ENCODE assay signal across 11 cellular contexts in the genomic region with DNA sequence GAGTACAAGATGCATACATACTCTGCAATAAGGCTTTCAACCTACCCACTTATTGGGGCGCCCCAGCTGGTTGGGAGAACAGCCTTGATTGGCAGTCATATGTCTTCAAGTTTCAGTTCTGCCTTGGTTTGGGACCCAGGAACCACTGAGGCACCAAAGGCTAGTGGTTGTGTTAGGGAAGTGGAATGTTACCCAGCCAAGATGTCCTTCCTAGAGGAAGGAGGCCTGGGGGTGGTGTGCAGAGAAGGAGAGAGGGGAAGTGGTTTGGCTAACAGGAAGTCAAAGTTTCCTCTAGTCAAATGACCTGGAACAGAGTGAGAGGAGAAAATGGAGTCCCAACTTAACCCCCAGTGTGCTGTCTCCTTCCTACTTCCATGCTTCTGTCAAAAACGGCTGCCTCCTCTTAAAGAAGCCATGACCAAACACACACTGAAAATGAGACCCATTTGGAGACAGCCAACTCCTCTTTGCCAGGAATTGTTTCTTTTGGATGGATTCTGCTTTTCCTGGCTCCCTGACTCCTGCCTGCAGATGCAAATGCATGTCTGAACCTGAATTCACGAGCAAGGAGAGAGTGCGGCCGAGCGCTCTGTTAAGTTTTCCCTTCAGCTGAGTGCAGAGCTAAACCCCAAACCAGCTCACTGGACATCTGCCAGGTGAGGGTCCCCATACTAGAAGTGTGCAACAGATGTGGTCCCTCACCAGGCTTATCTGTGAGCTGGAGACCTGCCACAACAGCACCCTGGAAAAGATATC. TPM values are rescaled to one million over a fixed set of nuclear protein-coding genes. Genes with fewer than 3 reads are reported as not detected.
DNase-seq lines count a peak whose midpoint lies in the region; ATAC-seq, FAIRE-seq and TF ChIP-seq lines count a peak whose summit lies in the region.
"Had no signal": no experiment of that assay in that cellular context is flagged by ENCODE, and none has a peak within 500 bp of the region (broad histone marks: within the 10 kb centered on the region; RNA-seq: fewer than 3 reads in every experiment).

No MANE protein-coding gene starts in this region.

- H2BK15ac ChIP-seq in H1 (ENCODE audit: low read length): no peak overlapping the region

- no peak for TF ChIP-seq EP300 in H1 (IDR thresholded peaks at IDR 0.05; ENCODE audit: borderline replicate concordance in 1 of 2, low read depth in 2 of 2, low read length in 2 of 2)

- H4K20me1 ChIP-seq in Loucy (ENCODE audit: insufficient read depth, low read length, poor library complexity, severe bottlenecking) (no peaks in the 10 kb centered on the region), H1 (replicated peaks in 1 of 2; ENCODE audit: control insufficient read depth in 1 of 2, insufficient read depth in 2 of 2, low read length in 2 of 2) (no peaks in the 10 kb centered on the region)

- H3K23me2 ChIP-seq in H1 (ENCODE audit: low read depth, low read length): no peaks in the 10 kb centered on the region

- TF ChIP-seq POLR2A in H1 (IDR thresholded peaks at IDR 0.05; ENCODE audit: control extremely low read depth in 1 of 2, low read depth in 2 of 2, low read length in 2 of 2) (no peak), prostate gland (IDR thresholded peaks at IDR 0.05) (no peak)

- no peak overlapping the region for H2AK5ac ChIP-seq in H1 (ENCODE audit: low read depth, low read length)

- H3K23ac ChIP-seq in H1 (ENCODE audit: insufficient read length): no peak overlapping the region

- no peak overlapping the region for H3K14ac ChIP-seq in H1 (ENCODE audit: insufficient read length)

- no peak overlapping the region for H3K18ac ChIP-seq in H1 (ENCODE audit: extremely low read depth, low read length)

- no peak overlapping the region for H3K27ac ChIP-seq in H1 (ENCODE audit: low read depth, low read length)
- H3K27ac ChIP-seq in prostate gland: no peak overlapping the region

- WGBS in H1 (ENCODE audit: extremely low coverage in 1 of 2, insufficient coverage in 1 of 2, insufficient read length in 1 of 2, insufficient replicate concordance in 2 of 2, low coverage in 1 of 2, low lambda C conversion rate in 2 of 2, missing lambda C conversion rate in 1 of 2), 2 experiments: 91% methylated on average over 6 of the region's 6 CpGs; no CpG with 5 or more reads in 1 of the 2 experiments
- WGBS in prostate gland: 25% methylated on average over 6 of the region's 6 CpGs

- H3K9me3 ChIP-seq in Loucy (ENCODE audit: insufficient read depth, low read depth, low read length) (no peaks in the 10 kb centered on the region), H1 (ENCODE audit: insufficient read depth in 2 of 2, low read depth in 1 of 2, low read length in 1 of 2) (no peaks in the 10 kb centered on the region), prostate gland (no peaks in the 10 kb centered on the region)

- no peak overlapping the region for H3K4ac ChIP-seq in H1 (replicated peaks; ENCODE audit: insufficient read length, low read depth, low read length)

- intact Hi-C loops in prostate gland (cut with DNase I): no loop called here

- no peak for TF ChIP-seq RAD21 in H1 (IDR thresholded peaks at IDR 0.05 in 1 of 2, conservative IDR thresholded peaks at IDR 0.05 in 1 of 2; ENCODE audit: low read depth in 2 of 2, low read length in 2 of 2)

- peak overlapping the region; percentile 48 for H3K4me3 ChIP-seq in Loucy (ENCODE audit: low read length, poor library complexity, severe bottlenecking)
- no peak overlapping the region for H3K4me3 ChIP-seq in H1 (ENCODE audit: extremely low read depth in 1 of 4, insufficient read depth in 2 of 4, low read depth in 3 of 4, low read length in 4 of 4)
- no peak overlapping the region for H3K4me3 ChIP-seq in prostate gland

- H3F3A ChIP-seq in Loucy (ENCODE audit: low read depth): no peaks in the 10 kb centered on the region

- H3K4me1 ChIP-seq in Loucy (ENCODE audit: insufficient read depth, low read length, poor library complexity, severe bottlenecking) (peaks cover 33% of the 10 kb centered on the region), H1 (replicated peaks in 1 of 4; ENCODE audit: control insufficient read depth in 3 of 4, insufficient read depth in 4 of 4, low read length in 3 of 4) (no peaks in the 10 kb centered on the region), prostate gland (replicated peaks) (no peaks in the 10 kb centered on the region)

- H3K9me2 ChIP-seq in Loucy (replicated peaks; ENCODE audit: low read depth, low read length): no peaks in the 10 kb centered on the region

- H3K36me3 ChIP-seq in Loucy (ENCODE audit: insufficient read depth, low read length) (no peaks in the 10 kb centered on the region), H1 (ENCODE audit: control insufficient read depth in 2 of 4, insufficient read depth in 4 of 4, low read length in 3 of 4) (no peaks in the 10 kb centered on the region), prostate gland (no peaks in the 10 kb centered on the region)

- DNase-seq in H1 (ENCODE audit: low read depth in 1 of 2, low spot score in 2 of 2): no peak
- peak; percentile 41 for DNase-seq in prostate gland (ENCODE audit: low spot score)
- no peak for DNase-seq in glomerular visceral epithelial cell (ENCODE audit: extremely low spot score)
- no peak for DNase-seq in NCI-H1105 treated with DMSO at 0.1 percent for 48 hours (lab: John Stamatoyannopoulos, UW)
- DNase-seq in activated CD4-positive, alpha-beta T cell treated with anti-CD3 and anti-CD28 coated beads, Interleukin-2, amount 50 U/mL, for 1 hour: no peak
- DNase-seq: left colon, NCI-H524 had no signal

- H3K27me3 ChIP-seq in Loucy (ENCODE audit: insufficient read depth, low read length, poor library complexity, severe bottlenecking) (no peaks in the 10 kb centered on the region), H1 (replicated peaks in 1 of 4; ENCODE audit: control insufficient read depth in 3 of 4, extremely low read depth in 1 of 4, insufficient read depth in 3 of 4, low read length in 3 of 4) (no peaks in the 10 kb centered on the region), prostate gland (replicated peaks; ENCODE audit: insufficient read depth) (no peaks in the 10 kb centered on the region)

- H3K79me1 ChIP-seq in H1 (ENCODE audit: low read depth, low read length): no peaks in the 10 kb centered on the region

- TF ChIP-seq CTCF in Loucy (conservative IDR thresholded peaks at IDR 0.05; ENCODE audit: low read length): no peak
- TF ChIP-seq CTCF in H1 (IDR thresholded peaks at IDR 0.05; ENCODE audit: control extremely low read depth in 1 of 3, insufficient read depth in 1 of 3, low read depth in 1 of 3, low read length in 3 of 3): no peak
- no peak for TF ChIP-seq CTCF in prostate gland (IDR thresholded peaks at IDR 0.05)

- H2BK12ac ChIP-seq in H1 (ENCODE audit: low read depth, low read length): no peak overlapping the region

- H4K91ac ChIP-seq in H1 (replicated peaks; ENCODE audit: insufficient read length, low read length): no peak overlapping the region

- no peak overlapping the region for H4K5ac ChIP-seq in H1 (ENCODE audit: insufficient read length, low read depth, low read length)

- H3K79me2 ChIP-seq in Loucy (ENCODE audit: insufficient read depth, low read length) (no peaks in the 10 kb centered on the region), H1 (ENCODE audit: control insufficient read depth in 1 of 2, insufficient read depth in 2 of 2, low read length in 2 of 2) (no peaks in the 10 kb centered on the region)

- no peak for FAIRE-seq in H1 (lab: Jason Lieb, UNC)
- FAIRE-seq: TTC549 had no signal

- ATAC-seq in GM19328 (IDR thresholded peaks at IDR 0.05; ENCODE audit: unreplicated experiment) (peak; percentile 51), HG03354 (IDR thresholded peaks at IDR 0.05; ENCODE audit: poor library complexity, severe bottlenecking, unreplicated experiment) (no peak)
- ATAC-seq: left colon had no signal

- no peak overlapping the region for H3K56ac ChIP-seq in H1 (replicated peaks; ENCODE audit: insufficient read length, low read depth, low read length)

- no peak overlapping the region for H2BK120ac ChIP-seq in H1 (replicated peaks; ENCODE audit: low read depth, low read length)

- POLR2A ChIA-PET in H1 (lab: Charles Lee; ENCODE audit: partially characterized antibody): no interaction called here

- peak overlapping the region; percentile 64 for H3K4me2 ChIP-seq in Loucy (ENCODE audit: low read depth, low read length, poor library complexity, severe bottlenecking)
- no peak overlapping the region for H3K4me2 ChIP-seq in H1 (ENCODE audit: insufficient read depth in 1 of 2, low read depth in 2 of 2, low read length in 2 of 2)

- no peak overlapping the region for H2BK20ac ChIP-seq in H1 (ENCODE audit: low read length)

- peak overlapping the region; percentile 71 for H2AFZ ChIP-seq in Loucy (ENCODE audit: low read length)
- H2AFZ ChIP-seq in H1 (ENCODE audit: low read length): peak overlapping the region; percentile 73; the same call in 1 of the 2 replicates

- H4K8ac ChIP-seq in H1 (ENCODE audit: extremely low read depth, insufficient read depth, low read length): no peak overlapping the region

- H3K9ac ChIP-seq in Loucy (ENCODE audit: low read depth, low read length, poor library complexity, severe bottlenecking) (no peak overlapping the region), H1 (replicated peaks in 1 of 4; ENCODE audit: extremely low read depth in 1 of 4, low read depth in 3 of 4, low read length in 3 of 4) (no peak overlapping the region)

- no peak overlapping the region for H2BK5ac ChIP-seq in H1 (ENCODE audit: low read depth, low read length)

- CTCF ChIA-PET in H1 (lab: Charles Lee; ENCODE audit: partially characterized antibody): no interaction called here

TF ChIP-seq in H1, 55 proteins besides CTCF, POLR2A, EP300 and RAD21:
- TF ChIP-seq MAFK (IDR thresholded peaks at IDR 0.05; ENCODE audit: low read depth, low read length): no peak

RNA-seq across cellular contexts. Expression of gene CD164, which starts 59.3 kb away (rescaled TPM):
- total RNA-seq in H1 (2021; fragmentation: NEBNext Ultra II Directional; extraction: Animal tissue kit (Norgen Biotek cat#: 25700)): 90.1 and 94.3 TPM in 2 replicates
- 49.1 and 69.3 TPM in 2 replicates for polyA plus RNA-seq in H1 (2011; rRNA removed)
- 63.1 TPM for polyA plus RNA-seq in H1 (2011; cell fraction: cytosol; rRNA removed)
- polyA plus RNA-seq in H1 (2011; cell fraction: nucleus; rRNA removed): 65.1 TPM
- polyA plus RNA-seq in H1 (2012, experiment 1 of 2): 41.5 to 82.8 TPM (median 60.4 TPM) in 4 replicates
- polyA plus RNA-seq in H1 (2012, experiment 2 of 2): 10.3 TPM
- 105 TPM for polyA plus RNA-seq in H1 (2013, experiment 1 of 2)
- 110 TPM for polyA plus RNA-seq in H1 (2013, experiment 2 of 2)
- polyA minus RNA-seq in H1 (2011; rRNA and poly(A)+ RNA removed): 92.1 and 121 TPM in 2 replicates
- polyA minus RNA-seq in H1 (2011; cell fraction: cytosol; rRNA and poly(A)+ RNA removed): 126 TPM
- 78.8 TPM for polyA minus RNA-seq in H1 (2011; cell fraction: nucleus; rRNA and poly(A)+ RNA removed)
- total RNA-seq in prostate gland: 100 to 1,000 TPM; 202 to 230 TPM
